In genomic region chr16:67652578-67653130, GRCh38 we compare ENCODE assay signal across 2 cellular contexts.
TF ChIP-seq lines count a peak whose summit lies in the region.

No MANE protein-coding gene starts in this region.

TF ChIP-seq in A549, 52 proteins besides CTCF, POLR2A, EP300 and RAD21:
- TF ChIP-seq REST (IDR thresholded peaks at IDR 0.05): peak; percentile 83
- TF ChIP-seq, protein P1, sequence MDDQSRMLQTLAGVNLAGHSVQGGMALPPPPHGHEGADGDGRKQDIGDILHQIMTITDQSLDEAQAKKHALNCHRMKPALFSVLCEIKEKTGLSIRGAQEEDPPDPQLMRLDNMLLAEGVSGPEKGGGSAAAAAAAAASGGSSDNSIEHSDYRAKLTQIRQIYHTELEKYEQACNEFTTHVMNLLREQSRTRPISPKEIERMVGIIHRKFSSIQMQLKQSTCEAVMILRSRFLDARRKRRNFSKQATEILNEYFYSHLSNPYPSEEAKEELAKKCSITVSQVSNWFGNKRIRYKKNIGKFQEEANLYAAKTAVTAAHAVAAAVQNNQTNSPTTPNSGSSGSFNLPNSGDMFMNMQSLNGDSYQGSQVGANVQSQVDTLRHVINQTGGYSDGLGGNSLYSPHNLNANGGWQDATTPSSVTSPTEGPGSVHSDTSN (IDR thresholded peaks at IDR 0.05): no peak
TF ChIP-seq in A549: peak in this region for 1.

TF ChIP-seq in HEK293T, 16 proteins besides CTCF, POLR2A, EP300 and RAD21:
- no peak for TF ChIP-seq L3MBTL2 (conservative IDR thresholded peaks at IDR 0.05)
- TF ChIP-seq ZNF384 (IDR thresholded peaks at IDR 0.05): no peak
- no peak for TF ChIP-seq FOXA1 (IDR thresholded peaks at IDR 0.05)
- no peak for TF ChIP-seq PKNOX1 (IDR thresholded peaks at IDR 0.05)
- TF ChIP-seq ELF4 (IDR thresholded peaks at IDR 0.05): no peak
- TF ChIP-seq HDGF (IDR thresholded peaks at IDR 0.05; ENCODE audit: borderline replicate concordance): no peak
- no peak for TF ChIP-seq LEF1 (IDR thresholded peaks at IDR 0.05; ENCODE audit: borderline replicate concordance)
- TF ChIP-seq ARNT (IDR thresholded peaks at IDR 0.05): no peak
- TF ChIP-seq FOXM1 (IDR thresholded peaks at IDR 0.05; ENCODE audit: borderline replicate concordance): no peak
- TF ChIP-seq CTBP1 (IDR thresholded peaks at IDR 0.05; ENCODE audit: borderline replicate concordance): no peak
- TF ChIP-seq FOXK2 (IDR thresholded peaks at IDR 0.05): no peak
